In the genomic region with DNA sequence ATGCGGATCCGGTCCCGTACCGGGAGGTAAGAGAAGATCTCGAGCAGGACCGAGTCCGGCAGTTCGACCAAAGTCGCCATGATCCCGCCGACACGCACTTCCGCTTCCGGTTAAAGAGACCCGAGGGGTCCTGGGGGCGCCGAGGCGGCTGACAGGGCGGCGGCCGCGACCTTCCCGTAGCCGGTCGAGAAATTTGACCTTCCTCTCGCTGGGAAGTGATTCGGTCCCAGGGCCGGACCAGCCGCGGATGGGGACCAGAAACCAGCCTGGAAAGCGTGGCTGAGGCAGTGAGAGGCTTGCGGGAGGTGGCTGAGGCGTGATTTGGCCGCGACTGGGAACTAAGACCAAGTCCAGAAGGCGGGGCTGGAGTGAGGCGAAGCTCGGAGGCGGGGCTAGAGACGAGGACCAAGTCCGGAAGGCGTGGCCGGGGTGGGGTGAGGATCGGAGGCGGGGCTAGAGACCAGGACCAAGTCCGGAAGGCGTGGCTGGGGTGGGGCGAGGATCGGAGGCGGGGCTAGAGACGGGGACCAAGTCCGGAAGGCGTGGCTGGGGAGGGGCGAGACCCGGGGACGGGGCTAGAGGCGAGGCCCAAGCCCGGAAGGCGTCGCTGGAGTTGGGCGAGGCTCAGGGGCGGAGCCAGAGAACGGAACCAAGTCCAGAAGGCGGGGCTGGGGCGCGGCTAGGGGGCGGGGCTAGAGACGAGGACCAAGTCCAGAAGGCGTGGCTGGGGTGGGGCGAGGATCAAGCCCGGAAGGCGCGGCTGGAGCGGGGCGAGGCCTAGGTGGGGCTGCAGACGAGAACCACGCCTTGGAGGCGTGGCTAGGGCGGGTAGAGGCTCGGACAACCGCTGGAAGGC, we compare ENCODE assay signal across 1 cellular context.
TF ChIP-seq lines count a peak whose summit lies in the region.

A gene with protein sequence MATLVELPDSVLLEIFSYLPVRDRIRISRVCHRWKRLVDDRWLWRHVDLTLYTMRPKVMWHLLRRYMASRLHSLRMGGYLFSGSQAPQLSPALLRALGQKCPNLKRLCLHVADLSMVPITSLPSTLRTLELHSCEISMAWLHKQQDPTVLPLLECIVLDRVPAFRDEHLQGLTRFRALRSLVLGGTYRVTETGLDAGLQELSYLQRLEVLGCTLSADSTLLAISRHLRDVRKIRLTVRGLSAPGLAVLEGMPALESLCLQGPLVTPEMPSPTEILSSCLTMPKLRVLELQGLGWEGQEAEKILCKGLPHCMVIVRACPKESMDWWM (minus strand): TSS at position 346 of the 856 bp plus-strand sequence. CDS start 266 bp downstream, at position 80.

TF ChIP-seq in K562, 482 proteins besides CTCF, POLR2A, EP300 and RAD21 (continued from another document and continues in another):
- TF ChIP-seq, protein P1, sequence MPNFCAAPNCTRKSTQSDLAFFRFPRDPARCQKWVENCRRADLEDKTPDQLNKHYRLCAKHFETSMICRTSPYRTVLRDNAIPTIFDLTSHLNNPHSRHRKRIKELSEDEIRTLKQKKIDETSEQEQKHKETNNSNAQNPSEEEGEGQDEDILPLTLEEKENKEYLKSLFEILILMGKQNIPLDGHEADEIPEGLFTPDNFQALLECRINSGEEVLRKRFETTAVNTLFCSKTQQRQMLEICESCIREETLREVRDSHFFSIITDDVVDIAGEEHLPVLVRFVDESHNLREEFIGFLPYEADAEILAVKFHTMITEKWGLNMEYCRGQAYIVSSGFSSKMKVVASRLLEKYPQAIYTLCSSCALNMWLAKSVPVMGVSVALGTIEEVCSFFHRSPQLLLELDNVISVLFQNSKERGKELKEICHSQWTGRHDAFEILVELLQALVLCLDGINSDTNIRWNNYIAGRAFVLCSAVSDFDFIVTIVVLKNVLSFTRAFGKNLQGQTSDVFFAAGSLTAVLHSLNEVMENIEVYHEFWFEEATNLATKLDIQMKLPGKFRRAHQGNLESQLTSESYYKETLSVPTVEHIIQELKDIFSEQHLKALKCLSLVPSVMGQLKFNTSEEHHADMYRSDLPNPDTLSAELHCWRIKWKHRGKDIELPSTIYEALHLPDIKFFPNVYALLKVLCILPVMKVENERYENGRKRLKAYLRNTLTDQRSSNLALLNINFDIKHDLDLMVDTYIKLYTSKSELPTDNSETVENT (CRISPR knock-in tag; IDR thresholded peaks at IDR 0.05), result 0 out of 2 replicates have a peak, but pooled peaks have one; percentile 21
- TF ChIP-seq L3MBTL2 (IDR thresholded peaks at IDR 0.05) (peak; percentile 70), DNMT1 (IDR thresholded peaks at IDR 0.05) (no peak), ZNF347 (CRISPR knock-in tag; IDR thresholded peaks at IDR 0.05; ENCODE audit: low read depth) (no peak), RBM14 (IDR thresholded peaks at IDR 0.05; ENCODE audit: borderline replicate concordance, insufficient read depth, low read depth, low read length) (no peak), HSF4 (CRISPR knock-in tag; IDR thresholded peaks at IDR 0.05; ENCODE audit: borderline replicate concordance) (no peak), EWSR1 (IDR thresholded peaks at IDR 0.05; ENCODE audit: borderline replicate concordance, low read depth, partially characterized antibody) (no peak), HMG20A (CRISPR knock-in tag; conservative IDR thresholded peaks at IDR 0.05) (no peak), PHB2 (IDR thresholded peaks at IDR 0.05; ENCODE audit: low read depth) (no peak), SMAD2 (IDR thresholded peaks at IDR 0.05; ENCODE audit: low read depth, low read length) (no peak), MBD2 (IDR thresholded peaks at IDR 0.05; ENCODE audit: borderline replicate concordance, low read depth) (peak; percentile 51), EP400 (IDR thresholded peaks at IDR 0.05) (peak; percentile 94), HDAC1 (IDR thresholded peaks at IDR 0.05) (peak in 1 of 2 experiments; percentile 93; a peak in 2 of 4 replicates), ZNF507 (tag; conservative IDR thresholded peaks at IDR 0.05) (no peak), CBFA2T3 (IDR thresholded peaks at IDR 0.05) (0 out of 2 replicates have a peak, but pooled peaks have one; percentile 7), RBM15 (IDR thresholded peaks at IDR 0.05; ENCODE audit: insufficient read depth, low read length) (no peak), ATF7 (IDR thresholded peaks at IDR 0.05) (peak; percentile 56; the same call in 1 of the 2 replicates), SIN3B (IDR thresholded peaks at IDR 0.05; ENCODE audit: low read depth) (peak; percentile 99), DPF2 (IDR thresholded peaks at IDR 0.05) (peak; percentile 30; the same call in 1 of the 2 replicates), PHF20 (IDR thresholded peaks at IDR 0.05; ENCODE audit: partially characterized antibody) (peak; percentile 93), ZNF3 (CRISPR knock-in tag; IDR thresholded peaks at IDR 0.05) (no peak), NR2C2 (CRISPR knock-in tag; IDR thresholded peaks at IDR 0.05) (no peak), NR2C2 (tag; IDR thresholded peaks at IDR 0.05) (peak; percentile 94), POLR3G (IDR thresholded peaks at IDR 0.05; ENCODE audit: extremely low read depth, insufficient read length, insufficient replicate concordance) (no peak), ETV5 (CRISPR knock-in tag; IDR thresholded peaks at IDR 0.05; ENCODE audit: low read depth) (peak; percentile 84)
- TF ChIP-seq, protein P2, sequence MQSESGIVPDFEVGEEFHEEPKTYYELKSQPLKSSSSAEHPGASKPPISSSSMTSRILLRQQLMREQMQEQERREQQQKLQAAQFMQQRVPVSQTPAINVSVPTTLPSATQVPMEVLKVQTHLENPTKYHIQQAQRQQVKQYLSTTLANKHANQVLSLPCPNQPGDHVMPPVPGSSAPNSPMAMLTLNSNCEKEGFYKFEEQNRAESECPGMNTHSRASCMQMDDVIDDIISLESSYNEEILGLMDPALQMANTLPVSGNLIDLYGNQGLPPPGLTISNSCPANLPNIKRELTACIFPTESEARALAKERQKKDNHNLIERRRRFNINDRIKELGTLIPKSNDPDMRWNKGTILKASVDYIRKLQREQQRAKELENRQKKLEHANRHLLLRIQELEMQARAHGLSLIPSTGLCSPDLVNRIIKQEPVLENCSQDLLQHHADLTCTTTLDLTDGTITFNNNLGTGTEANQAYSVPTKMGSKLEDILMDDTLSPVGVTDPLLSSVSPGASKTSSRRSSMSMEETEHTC (IDR thresholded peaks at IDR 0.05), result no peak
- TF ChIP-seq, protein P3, sequence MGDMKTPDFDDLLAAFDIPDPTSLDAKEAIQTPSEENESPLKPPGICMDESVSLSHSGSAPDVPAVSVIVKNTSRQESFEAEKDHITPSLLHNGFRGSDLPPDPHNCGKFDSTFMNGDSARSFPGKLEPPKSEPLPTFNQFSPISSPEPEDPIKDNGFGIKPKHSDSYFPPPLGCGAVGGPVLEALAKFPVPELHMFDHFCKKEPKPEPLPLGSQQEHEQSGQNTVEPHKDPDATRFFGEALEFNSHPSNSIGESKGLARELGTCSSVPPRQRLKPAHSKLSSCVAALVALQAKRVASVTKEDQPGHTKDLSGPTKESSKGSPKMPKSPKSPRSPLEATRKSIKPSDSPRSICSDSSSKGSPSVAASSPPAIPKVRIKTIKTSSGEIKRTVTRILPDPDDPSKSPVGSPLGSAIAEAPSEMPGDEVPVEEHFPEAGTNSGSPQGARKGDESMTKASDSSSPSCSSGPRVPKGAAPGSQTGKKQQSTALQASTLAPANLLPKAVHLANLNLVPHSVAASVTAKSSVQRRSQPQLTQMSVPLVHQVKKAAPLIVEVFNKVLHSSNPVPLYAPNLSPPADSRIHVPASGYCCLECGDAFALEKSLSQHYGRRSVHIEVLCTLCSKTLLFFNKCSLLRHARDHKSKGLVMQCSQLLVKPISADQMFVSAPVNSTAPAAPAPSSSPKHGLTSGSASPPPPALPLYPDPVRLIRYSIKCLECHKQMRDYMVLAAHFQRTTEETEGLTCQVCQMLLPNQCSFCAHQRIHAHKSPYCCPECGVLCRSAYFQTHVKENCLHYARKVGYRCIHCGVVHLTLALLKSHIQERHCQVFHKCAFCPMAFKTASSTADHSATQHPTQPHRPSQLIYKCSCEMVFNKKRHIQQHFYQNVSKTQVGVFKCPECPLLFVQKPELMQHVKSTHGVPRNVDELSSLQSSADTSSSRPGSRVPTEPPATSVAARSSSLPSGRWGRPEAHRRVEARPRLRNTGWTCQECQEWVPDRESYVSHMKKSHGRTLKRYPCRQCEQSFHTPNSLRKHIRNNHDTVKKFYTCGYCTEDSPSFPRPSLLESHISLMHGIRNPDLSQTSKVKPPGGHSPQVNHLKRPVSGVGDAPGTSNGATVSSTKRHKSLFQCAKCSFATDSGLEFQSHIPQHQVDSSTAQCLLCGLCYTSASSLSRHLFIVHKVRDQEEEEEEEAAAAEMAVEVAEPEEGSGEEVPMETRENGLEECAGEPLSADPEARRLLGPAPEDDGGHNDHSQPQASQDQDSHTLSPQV (IDR thresholded peaks at IDR 0.05), result no peak
- TF ChIP-seq, protein P4, sequence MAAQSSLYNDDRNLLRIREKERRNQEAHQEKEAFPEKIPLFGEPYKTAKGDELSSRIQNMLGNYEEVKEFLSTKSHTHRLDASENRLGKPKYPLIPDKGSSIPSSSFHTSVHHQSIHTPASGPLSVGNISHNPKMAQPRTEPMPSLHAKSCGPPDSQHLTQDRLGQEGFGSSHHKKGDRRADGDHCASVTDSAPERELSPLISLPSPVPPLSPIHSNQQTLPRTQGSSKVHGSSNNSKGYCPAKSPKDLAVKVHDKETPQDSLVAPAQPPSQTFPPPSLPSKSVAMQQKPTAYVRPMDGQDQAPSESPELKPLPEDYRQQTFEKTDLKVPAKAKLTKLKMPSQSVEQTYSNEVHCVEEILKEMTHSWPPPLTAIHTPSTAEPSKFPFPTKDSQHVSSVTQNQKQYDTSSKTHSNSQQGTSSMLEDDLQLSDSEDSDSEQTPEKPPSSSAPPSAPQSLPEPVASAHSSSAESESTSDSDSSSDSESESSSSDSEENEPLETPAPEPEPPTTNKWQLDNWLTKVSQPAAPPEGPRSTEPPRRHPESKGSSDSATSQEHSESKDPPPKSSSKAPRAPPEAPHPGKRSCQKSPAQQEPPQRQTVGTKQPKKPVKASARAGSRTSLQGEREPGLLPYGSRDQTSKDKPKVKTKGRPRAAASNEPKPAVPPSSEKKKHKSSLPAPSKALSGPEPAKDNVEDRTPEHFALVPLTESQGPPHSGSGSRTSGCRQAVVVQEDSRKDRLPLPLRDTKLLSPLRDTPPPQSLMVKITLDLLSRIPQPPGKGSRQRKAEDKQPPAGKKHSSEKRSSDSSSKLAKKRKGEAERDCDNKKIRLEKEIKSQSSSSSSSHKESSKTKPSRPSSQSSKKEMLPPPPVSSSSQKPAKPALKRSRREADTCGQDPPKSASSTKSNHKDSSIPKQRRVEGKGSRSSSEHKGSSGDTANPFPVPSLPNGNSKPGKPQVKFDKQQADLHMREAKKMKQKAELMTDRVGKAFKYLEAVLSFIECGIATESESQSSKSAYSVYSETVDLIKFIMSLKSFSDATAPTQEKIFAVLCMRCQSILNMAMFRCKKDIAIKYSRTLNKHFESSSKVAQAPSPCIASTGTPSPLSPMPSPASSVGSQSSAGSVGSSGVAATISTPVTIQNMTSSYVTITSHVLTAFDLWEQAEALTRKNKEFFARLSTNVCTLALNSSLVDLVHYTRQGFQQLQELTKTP (IDR thresholded peaks at IDR 0.05; ENCODE audit: low read depth in 1 of 2, partially characterized antibody in 2 of 2), result peak in 1 of 2 experiments; percentile 39
- TF ChIP-seq, protein P5, sequence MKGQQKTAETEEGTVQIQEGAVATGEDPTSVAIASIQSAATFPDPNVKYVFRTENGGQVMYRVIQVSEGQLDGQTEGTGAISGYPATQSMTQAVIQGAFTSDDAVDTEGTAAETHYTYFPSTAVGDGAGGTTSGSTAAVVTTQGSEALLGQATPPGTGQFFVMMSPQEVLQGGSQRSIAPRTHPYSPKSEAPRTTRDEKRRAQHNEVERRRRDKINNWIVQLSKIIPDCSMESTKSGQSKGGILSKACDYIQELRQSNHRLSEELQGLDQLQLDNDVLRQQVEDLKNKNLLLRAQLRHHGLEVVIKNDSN (CRISPR knock-in tag; IDR thresholded peaks at IDR 0.05), result 0 out of 2 replicates have a peak, but pooled peaks have one; percentile 15
- TF ChIP-seq, protein P6, sequence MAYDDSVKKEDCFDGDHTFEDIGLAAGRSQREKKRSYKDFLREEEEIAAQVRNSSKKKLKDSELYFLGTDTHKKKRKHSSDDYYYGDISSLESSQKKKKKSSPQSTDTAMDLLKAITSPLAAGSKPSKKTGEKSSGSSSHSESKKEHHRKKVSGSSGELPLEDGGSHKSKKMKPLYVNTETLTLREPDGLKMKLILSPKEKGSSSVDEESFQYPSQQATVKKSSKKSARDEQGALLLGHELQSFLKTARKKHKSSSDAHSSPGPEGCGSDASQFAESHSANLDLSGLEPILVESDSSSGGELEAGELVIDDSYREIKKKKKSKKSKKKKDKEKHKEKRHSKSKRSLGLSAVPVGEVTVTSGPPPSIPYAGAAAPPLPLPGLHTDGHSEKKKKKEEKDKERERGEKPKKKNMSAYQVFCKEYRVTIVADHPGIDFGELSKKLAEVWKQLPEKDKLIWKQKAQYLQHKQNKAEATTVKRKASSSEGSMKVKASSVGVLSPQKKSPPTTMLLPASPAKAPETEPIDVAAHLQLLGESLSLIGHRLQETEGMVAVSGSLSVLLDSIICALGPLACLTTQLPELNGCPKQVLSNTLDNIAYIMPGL (CRISPR knock-in tag; IDR thresholded peaks at IDR 0.05), result 0 out of 2 replicates have a peak, but pooled peaks have one; percentile 37
- TF ChIP-seq, protein P7, sequence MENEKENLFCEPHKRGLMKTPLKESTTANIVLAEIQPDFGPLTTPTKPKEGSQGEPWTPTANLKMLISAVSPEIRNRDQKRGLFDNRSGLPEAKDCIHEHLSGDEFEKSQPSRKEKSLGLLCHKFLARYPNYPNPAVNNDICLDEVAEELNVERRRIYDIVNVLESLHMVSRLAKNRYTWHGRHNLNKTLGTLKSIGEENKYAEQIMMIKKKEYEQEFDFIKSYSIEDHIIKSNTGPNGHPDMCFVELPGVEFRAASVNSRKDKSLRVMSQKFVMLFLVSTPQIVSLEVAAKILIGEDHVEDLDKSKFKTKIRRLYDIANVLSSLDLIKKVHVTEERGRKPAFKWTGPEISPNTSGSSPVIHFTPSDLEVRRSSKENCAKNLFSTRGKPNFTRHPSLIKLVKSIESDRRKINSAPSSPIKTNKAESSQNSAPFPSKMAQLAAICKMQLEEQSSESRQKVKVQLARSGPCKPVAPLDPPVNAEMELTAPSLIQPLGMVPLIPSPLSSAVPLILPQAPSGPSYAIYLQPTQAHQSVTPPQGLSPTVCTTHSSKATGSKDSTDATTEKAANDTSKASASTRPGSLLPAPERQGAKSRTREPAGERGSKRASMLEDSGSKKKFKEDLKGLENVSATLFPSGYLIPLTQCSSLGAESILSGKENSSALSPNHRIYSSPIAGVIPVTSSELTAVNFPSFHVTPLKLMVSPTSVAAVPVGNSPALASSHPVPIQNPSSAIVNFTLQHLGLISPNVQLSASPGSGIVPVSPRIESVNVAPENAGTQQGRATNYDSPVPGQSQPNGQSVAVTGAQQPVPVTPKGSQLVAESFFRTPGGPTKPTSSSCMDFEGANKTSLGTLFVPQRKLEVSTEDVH (IDR thresholded peaks at IDR 0.05; ENCODE audit: low read depth, partially characterized antibody), result peak; percentile 86
